In the genomic region with DNA sequence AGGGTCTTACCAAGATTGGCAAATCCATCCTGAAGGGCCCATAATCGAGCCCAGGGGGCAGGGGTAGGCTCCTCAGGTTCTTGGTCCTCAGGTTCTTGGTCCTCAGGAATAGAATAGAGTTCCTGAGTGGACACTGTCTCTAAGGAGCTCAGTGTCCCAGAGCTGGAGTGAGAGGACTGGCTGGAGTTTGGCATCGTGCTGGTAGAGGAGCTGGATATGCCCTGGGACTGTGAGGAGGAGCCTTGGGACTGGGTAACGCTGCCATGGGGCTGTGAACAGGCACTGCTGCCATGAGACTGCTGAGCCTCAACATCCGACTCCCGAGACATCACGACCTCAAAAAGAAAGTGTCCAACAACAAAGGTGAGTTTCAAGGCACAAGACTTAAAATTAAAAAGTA, we compare ENCODE assay signal across 26 cellular contexts.
"Had no signal": no experiment of that assay in that cellular context is flagged by ENCODE, and none has a peak within 500 bp of the region (broad histone marks: within the 10 kb centered on the region; RNA-seq: fewer than 3 reads in every experiment).

No MANE protein-coding gene starts in this region.

- H3K9me3 Mint-ChIP-seq: activated CD4-positive, alpha-beta memory T cell treated with anti-CD3 and anti-CD28 coated beads, Interleukin-2, amount 10 ng/mL, durations not matched to agents 7 days and 5 days; activated CD4-positive, alpha-beta T cell treated with anti-CD3 and anti-CD28 coated beads, Interleukin-2, amount 10 ng/mL, durations not matched to agents 7 days and 5 days; activated naive CD4-positive, alpha-beta T cell treated with anti-CD3 and anti-CD28 coated beads, Interleukin-2, amount 50 U/mL, for 24 hours; activated naive CD8-positive, alpha-beta T cell treated with anti-CD3 and anti-CD28 coated beads, Interleukin-2, amount 50 U/mL, for 24 hours; activated T-cell treated with anti-CD3 and anti-CD28 coated beads, Interleukin-2, amount 50 U/mL, for 24 hours; activated T-helper 2 cell treated with anti-CD3 and anti-CD28 coated beads, Interferon-gamma antibody, Interleukin-2, Interleukin-4, amounts not matched to agents 10 μg/mL and 5 μg/mL and 100 μg/mL, durations not matched to agents 14 hours and 24 hours and 36 hours; effector memory CD8-positive, alpha-beta T cell; natural killer cell; neural progenitor cell had no signal

- H3K27ac Mint-ChIP-seq: activated CD4-positive, alpha-beta memory T cell treated with anti-CD3 and anti-CD28 coated beads, Interleukin-2, amount 10 ng/mL, durations not matched to agents 7 days and 5 days; activated CD4-positive, alpha-beta T cell treated with anti-CD3 and anti-CD28 coated beads, Interleukin-2, amount 10 ng/mL, durations not matched to agents 7 days and 5 days; activated naive CD4-positive, alpha-beta T cell treated with anti-CD3 and anti-CD28 coated beads, Interleukin-2, amount 50 U/mL, for 24 hours; activated naive CD8-positive, alpha-beta T cell treated with anti-CD3 and anti-CD28 coated beads, Interleukin-2, amount 50 U/mL, for 24 hours; activated T-cell treated with anti-CD3 and anti-CD28 coated beads, Interleukin-2, amount 50 U/mL, for 24 hours; activated T-helper 2 cell treated with anti-CD3 and anti-CD28 coated beads, Interferon-gamma antibody, Interleukin-2, Interleukin-4, amounts not matched to agents 10 μg/mL and 5 μg/mL and 100 μg/mL, durations not matched to agents 14 hours and 24 hours and 36 hours; natural killer cell; neural progenitor cell had no signal

- H3K9ac ChIP-seq: neural progenitor cell had no signal

- H3K4me1 ChIP-seq: gastroesophageal sphincter, right atrium auricular region, suprapubic skin, tibial nerve had no signal

- DNase-seq: activated CD4-positive, alpha-beta memory T cell treated with anti-CD3 and anti-CD28 coated beads, Interleukin-2, amount 10 ng/mL, durations not matched to agents 7 days and 5 days; activated CD4-positive, alpha-beta T cell treated with anti-CD3 and anti-CD28 coated beads for 1 hour; activated CD4-positive, alpha-beta T cell treated with anti-CD3 and anti-CD28 coated beads, Interleukin-2, amount 10 ng/mL, durations not matched to agents 7 days and 5 days; activated CD8-positive, alpha-beta memory T cell treated with anti-CD3 and anti-CD28 coated beads, Interleukin-2, amount 50 U/mL, for 48 hours; activated naive CD8-positive, alpha-beta T cell treated with anti-CD3 and anti-CD28 coated beads, Interleukin-2, amount 50 U/mL, for 24 hours; activated T-cell treated with anti-CD3 and anti-CD28 coated beads, Interleukin-2, amount 50 U/mL, for 24 hours; amygdala; caudate nucleus; cortex of kidney; effector memory CD8-positive, alpha-beta T cell; islet precursor cell; left ventricle myocardium superior; natural killer cell; stimulated activated CD4-positive, alpha-beta T cell treated with anti-CD3 and anti-CD28 coated beads, Interleukin-15, amount 100 ng/mL, for 24 hours; stimulated activated CD4-positive, alpha-beta T cell treated with anti-CD3 and anti-CD28 coated beads, Interleukin-2, amount 100 ng/mL, for 24 hours; stimulated activated naive CD4-positive, alpha-beta T cell; T1000 had no signal

- H3K36me3 ChIP-seq: gastroesophageal sphincter, neural progenitor cell, right atrium auricular region, suprapubic skin, tibial nerve had no signal

- ATAC-seq: activated naive CD8-positive, alpha-beta T cell treated with anti-CD3 and anti-CD28 coated beads, Interleukin-2, amount 50 U/mL, for 24 hours; effector memory CD8-positive, alpha-beta T cell; gastroesophageal sphincter; left ventricle myocardium superior; natural killer cell had no signal

- H3K4me1 Mint-ChIP-seq: natural killer cell had no signal

- H3K27ac ChIP-seq: gastroesophageal sphincter, hepatocyte, neural progenitor cell, right atrium auricular region, suprapubic skin, tibial nerve had no signal

- H3K27me3 ChIP-seq: gastroesophageal sphincter, hepatocyte, neural progenitor cell, right atrium auricular region, suprapubic skin, tibial nerve had no signal

- H3K4me3 ChIP-seq: gastroesophageal sphincter, hepatocyte, neural progenitor cell, right atrium auricular region, smooth muscle cell, suprapubic skin, tibial nerve had no signal

- H3K27me3 Mint-ChIP-seq: activated CD4-positive, alpha-beta memory T cell treated with anti-CD3 and anti-CD28 coated beads, Interleukin-2, amount 10 ng/mL, durations not matched to agents 7 days and 5 days; activated CD4-positive, alpha-beta T cell treated with anti-CD3 and anti-CD28 coated beads, Interleukin-2, amount 10 ng/mL, durations not matched to agents 7 days and 5 days; activated naive CD4-positive, alpha-beta T cell treated with anti-CD3 and anti-CD28 coated beads, Interleukin-2, amount 50 U/mL, for 24 hours; activated naive CD8-positive, alpha-beta T cell treated with anti-CD3 and anti-CD28 coated beads, Interleukin-2, amount 50 U/mL, for 24 hours; activated T-cell treated with anti-CD3 and anti-CD28 coated beads, Interleukin-2, amount 50 U/mL, for 24 hours; effector memory CD8-positive, alpha-beta T cell had no signal

- H3K4me2 ChIP-seq: hepatocyte, neural progenitor cell, smooth muscle cell had no signal

- H2AFZ ChIP-seq: hepatocyte, neural progenitor cell had no signal

- H3K9me3 ChIP-seq: gastroesophageal sphincter, right atrium auricular region, suprapubic skin, tibial nerve had no signal

- H3K36me3 Mint-ChIP-seq: natural killer cell had no signal

- H3K4me3 Mint-ChIP-seq: activated CD4-positive, alpha-beta memory T cell treated with anti-CD3 and anti-CD28 coated beads, Interleukin-2, amount 10 ng/mL, durations not matched to agents 7 days and 5 days; activated CD4-positive, alpha-beta T cell treated with anti-CD3 and anti-CD28 coated beads, Interleukin-2, amount 10 ng/mL, durations not matched to agents 7 days and 5 days; activated naive CD4-positive, alpha-beta T cell treated with anti-CD3 and anti-CD28 coated beads, Interleukin-2, amount 50 U/mL, for 24 hours; activated naive CD8-positive, alpha-beta T cell treated with anti-CD3 and anti-CD28 coated beads, Interleukin-2, amount 50 U/mL, for 24 hours; activated T-cell treated with anti-CD3 and anti-CD28 coated beads, Interleukin-2, amount 50 U/mL, for 24 hours; effector memory CD8-positive, alpha-beta T cell; natural killer cell; neural progenitor cell had no signal
